Comparison of ENCODE assay signal across 11 cellular contexts in genomic region chr21:34874689-34875513, GRCh38.
A peak's percentile ranks its signal among the peaks of the same experiment; 100 is the strongest.
DNase-seq lines count a peak whose midpoint lies in the region; ATAC-seq and TF ChIP-seq lines count a peak whose summit lies in the region.
"Had no signal": no experiment of that assay in that cellular context is flagged by ENCODE, and none has a peak within 500 bp of the region (broad histone marks: within the 10 kb centered on the region; RNA-seq: fewer than 3 reads in every experiment).

No MANE protein-coding gene starts in this region.

- peaks cover 91% of the 10 kb centered on the region for H3K36me3 Mint-ChIP-seq in MCF 10A (ENCODE audit: insufficient read depth, unreplicated experiment)

- WGBS in mammary epithelial cell (ENCODE audit: low coverage, missing lambda C conversion rate) = 95% methylated on average over 8 of the region's 8 CpGs

- peaks cover 72% of the 10 kb centered on the region for H3K36me3 ChIP-seq in mammary epithelial cell (ENCODE audit: insufficient read depth, low read length)
- peaks cover 26% of the 10 kb centered on the region for H3K36me3 ChIP-seq in fibroblast of lung (ENCODE audit: control insufficient read depth, insufficient read depth, low read length)
- H3K36me3 ChIP-seq: right lobe of liver had no signal

- H3K4me1 ChIP-seq in mammary epithelial cell (ENCODE audit: insufficient read depth, low read length) = peaks cover 40% of the 10 kb centered on the region
- H3K4me1 ChIP-seq in fibroblast of lung (ENCODE audit: control insufficient read depth, extremely low read depth, insufficient read depth, low read length) = peaks cover 14% of the 10 kb centered on the region

- ATAC-seq in HG03159 (IDR thresholded peaks at IDR 0.05; ENCODE audit: unreplicated experiment) (peak; percentile 84), GM19463 (IDR thresholded peaks at IDR 0.05; ENCODE audit: unreplicated experiment) (no peak)

- TF ChIP-seq CTCF in MCF 10A (IDR thresholded peaks at IDR 0.05; ENCODE audit: unreplicated experiment) = no peak
- no peak for TF ChIP-seq CTCF in mammary epithelial cell (conservative IDR thresholded peaks at IDR 0.05 in 1 of 2, IDR thresholded peaks at IDR 0.05 in 1 of 2; ENCODE audit: extremely low read depth in 1 of 2, insufficient read depth in 1 of 2, low read depth in 1 of 2, low read length in 2 of 2)
- TF ChIP-seq CTCF in fibroblast of lung (conservative IDR thresholded peaks at IDR 0.05 in 1 of 2, IDR thresholded peaks at IDR 0.05 in 1 of 2; ENCODE audit: low read depth in 1 of 2, low read length in 2 of 2) = no peak
- no peak for TF ChIP-seq CTCF in GM10248 (IDR thresholded peaks at IDR 0.05; ENCODE audit: control extremely low read depth, extremely low read depth, low read depth, missing control alignments)

- peaks cover 100% of the 10 kb centered on the region for H3K79me2 ChIP-seq in mammary epithelial cell (ENCODE audit: insufficient read depth, low read length)
- H3K79me2 ChIP-seq in fibroblast of lung (ENCODE audit: control insufficient read depth, insufficient read depth, low read length) = peaks cover 98% of the 10 kb centered on the region

- POLR2A ChIA-PET in MCF 10A (lab: Yijun Ruan, JAX) (interaction anchor here (0.6 to 16.3 kb wide), 5 partner anchors 8 to 68 kb away, joined by 3 to 972 read pairs (median 105); no protein-coding TSS in a partner anchor), GM10248 (lab: Yijun Ruan, JAX) (interaction anchor here (0.6 to 0.7 kb wide), 2 partner anchors 11 to 1724 kb away, joined by 4 to 6 read pairs; no protein-coding TSS in a partner anchor)

- H3K27me3 ChIP-seq in mammary epithelial cell (ENCODE audit: insufficient read depth, low read length) = no peaks in the 10 kb centered on the region
- no peaks in the 10 kb centered on the region for H3K27me3 ChIP-seq in fibroblast of lung (ENCODE audit: control insufficient read depth, insufficient read depth, low read length)
- H3K27me3 ChIP-seq: right lobe of liver had no signal

- CTCF ChIA-PET in MCF 10A (lab: Yijun Ruan, JAX) (no interaction called here), mammary epithelial cell (lab: Charles Lee; ENCODE audit: low non-redundant PET) (no interaction called here), GM10248 (lab: Yijun Ruan, JAX) (interaction anchor here (0.8 to 1.5 kb wide), 4 partner anchors 11 to 20 kb away, joined by 3 to 6 read pairs (median 4); no protein-coding TSS in a partner anchor)

- no peaks in the 10 kb centered on the region for H3K27me3 Mint-ChIP-seq in MCF 10A (ENCODE audit: insufficient read depth, unreplicated experiment)

- no peak overlapping the region for H3K4me3 Mint-ChIP-seq in MCF 10A (ENCODE audit: unreplicated experiment)

- H3K9me3 Mint-ChIP-seq in MCF 10A (ENCODE audit: unreplicated experiment) = no peaks in the 10 kb centered on the region

- H3K9ac ChIP-seq in mammary epithelial cell (ENCODE audit: insufficient read depth, low read length) (no peak overlapping the region), fibroblast of lung (ENCODE audit: insufficient read depth, low read length) (no peak overlapping the region)

- peak overlapping the region; percentile 97 for H3K27ac Mint-ChIP-seq in MCF 10A (ENCODE audit: low read depth, unreplicated experiment)

- BruUV-seq in MCF 10A (replicated peaks; lab: Mats Ljungman, UMichigan) = no TSS peak
- no TSS peak for BruUV-seq in mammary epithelial cell (replicated peaks; lab: Mats Ljungman, UMichigan)

- H3K4me1 Mint-ChIP-seq in MCF 10A (ENCODE audit: insufficient read depth, unreplicated experiment) = peaks cover 33% of the 10 kb centered on the region

- intact Hi-C loops in MCF 10A (cut with micrococcal nuclease) = no loop called here
- intact Hi-C loops in mammary epithelial cell (cut with micrococcal nuclease) = no loop called here

- H2AFZ ChIP-seq in mammary epithelial cell (ENCODE audit: low read depth, low read length) (no peak overlapping the region), fibroblast of lung (ENCODE audit: low read length) (no peak overlapping the region)

- dilution Hi-C loops in mammary epithelial cell (cut with HindIII; ENCODE audit: low sequenced_read_pairs) = no loop called here

- H3K4me2 ChIP-seq in mammary epithelial cell (ENCODE audit: insufficient read depth, low read depth, low read length) = no peak overlapping the region
- peak overlapping the region; percentile 66 for H3K4me2 ChIP-seq in fibroblast of lung (ENCODE audit: extremely low read depth, insufficient read depth, low read length)

- H4K20me1 ChIP-seq in mammary epithelial cell (ENCODE audit: insufficient read depth, low read length) = peaks cover 17% of the 10 kb centered on the region
- no peaks in the 10 kb centered on the region for H4K20me1 ChIP-seq in fibroblast of lung (ENCODE audit: control insufficient read depth, extremely low read depth, insufficient read depth, low read length)

- in situ Hi-C loops in mammary epithelial cell (cut with MboI; ENCODE audit: low sequenced_read_pairs in 2 of 2) = loop anchor here in 1 of 2 donors (25.0 kb wide), 3 partner anchors 387 to 1162 kb away; no protein-coding TSS in a partner anchor

- H3K4me3 ChIP-seq in mammary epithelial cell (replicated peaks in 1 of 3; ENCODE audit: insufficient read depth in 1 of 3, low read depth in 2 of 3, low read length in 3 of 3) (no peak overlapping the region), fibroblast of lung (replicated peaks in 1 of 4; ENCODE audit: control extremely low read depth in 1 of 4, insufficient read depth in 1 of 4, low read depth in 3 of 4, low read length in 4 of 4) (peak overlapping the region in 1 of 4 experiments; percentile 24)
- H3K4me3 ChIP-seq: right lobe of liver had no signal

- no peak for DNase-seq in MCF 10A (ENCODE audit: unreplicated experiment)
- DNase-seq in mammary epithelial cell = no peak
- peak in 1 of 2 donors; percentile 42 for DNase-seq in fibroblast of lung (ENCODE audit: low read depth in 2 of 2)
- no peak for DNase-seq in GM10248 (ENCODE audit: extremely low spot score)
- DNase-seq in NCI-H2227 (lab: John Stamatoyannopoulos, UW; ENCODE audit: unreplicated experiment) = no peak
- DNase-seq in activated naive CD4-positive, alpha-beta T cell treated with Interleukin-2 at 50 U/mL for 16 hours = no peak
- DNase-seq: amniotic stem cell, NCI-H446, right lobe of liver had no signal

- no peak overlapping the region for H3K27ac ChIP-seq in mammary epithelial cell (ENCODE audit: insufficient read depth, low read depth, low read length)
- peak overlapping the region; percentile 31 for H3K27ac ChIP-seq in fibroblast of lung (ENCODE audit: insufficient read depth, low read length)
- H3K27ac ChIP-seq: right lobe of liver had no signal

- no peaks in the 10 kb centered on the region for H3K9me3 ChIP-seq in mammary epithelial cell (replicated peaks; ENCODE audit: insufficient read depth, low read length)
- H3K9me3 ChIP-seq in fibroblast of lung (ENCODE audit: control insufficient read depth, insufficient read depth, low read depth, low read length) = no peaks in the 10 kb centered on the region
- H3K9me3 ChIP-seq: right lobe of liver had no signal
